16 cellular contexts compared by ENCODE assay signal in genomic region chr12:111580737-111581136, GRCh38. TPM values are rescaled to one million over a fixed set of nuclear protein-coding genes. Genes with fewer than 3 reads are reported as not detected.
DNase-seq lines count a peak whose midpoint lies in the region; ATAC-seq and TF ChIP-seq lines count a peak whose summit lies in the region.
"Had no signal": no experiment of that assay in that cellular context is flagged by ENCODE, and none has a peak within 500 bp of the region (broad histone marks: within the 10 kb centered on the region; RNA-seq: fewer than 3 reads in every experiment).

No MANE protein-coding gene starts in this region.

- ATAC-seq in T-helper 17 cell, result no peak
- no peak for ATAC-seq in lower lobe of right lung
- ATAC-seq in HG02884 (IDR thresholded peaks at IDR 0.05; ENCODE audit: unreplicated experiment), result no peak
- ATAC-seq in foreskin keratinocyte, result no peak
- ATAC-seq: CD8-positive, alpha-beta T cell had no signal

- H3K27me3 ChIP-seq in suprapubic skin, result no peaks in the 10 kb centered on the region
- H3K27me3 ChIP-seq in lower lobe of right lung (ENCODE audit: low read depth), result no peaks in the 10 kb centered on the region
- no peaks in the 10 kb centered on the region for H3K27me3 ChIP-seq in foreskin keratinocyte

- peaks cover 17% of the 10 kb centered on the region for H3K4me1 Mint-ChIP-seq in T-helper 17 cell
- peaks cover 25% of the 10 kb centered on the region for H3K4me1 Mint-ChIP-seq in osteocyte (ENCODE audit: unreplicated experiment)

- DNase-seq in T-helper 17 cell (no peak), islet precursor cell (peak; percentile 13), osteocyte (ENCODE audit: extremely low spot score, unreplicated experiment) (peak; percentile 23), suprapubic skin (ENCODE audit: low spot score in 2 of 2) (no peak), lower lobe of right lung (no peak), foreskin keratinocyte (no peak)
- DNase-seq: 8988T, C1 segment of cervical spinal cord, Caco-2, DMS153, DND-41, GOT3, HFFc6 had no signal

- H3K9me3 ChIP-seq in T-helper 17 cell (ENCODE audit: control insufficient read depth, low read length, poor library complexity, severe bottlenecking) (no peaks in the 10 kb centered on the region), suprapubic skin (no peaks in the 10 kb centered on the region), lower lobe of right lung (no peaks in the 10 kb centered on the region)
- H3K9me3 ChIP-seq: Caco-2, HAP-1 had no signal

- H3K27ac ChIP-seq in suprapubic skin, result no peak overlapping the region
- H3K27ac ChIP-seq in lower lobe of right lung, result no peak overlapping the region
- H3K27ac ChIP-seq in foreskin keratinocyte, result no peak overlapping the region

- 89% methylated on average over 7 of the region's 7 CpGs for WGBS in suprapubic skin

- peaks cover 4% of the 10 kb centered on the region for H3K4me1 ChIP-seq in suprapubic skin
- peaks cover 13% of the 10 kb centered on the region for H3K4me1 ChIP-seq in lower lobe of right lung
- H3K4me1 ChIP-seq in foreskin keratinocyte, result peaks cover 9% of the 10 kb centered on the region
- H3K4me1 ChIP-seq: HAP-1 had no signal

- H3K4me3 Mint-ChIP-seq in T-helper 17 cell, result no peak overlapping the region
- no peak overlapping the region for H3K4me3 Mint-ChIP-seq in osteocyte (ENCODE audit: unreplicated experiment)
- H3K4me3 Mint-ChIP-seq: CD8-positive, alpha-beta T cell; HFFc6 had no signal

- H3K27me3 Mint-ChIP-seq in T-helper 17 cell, result no peaks in the 10 kb centered on the region
- H3K27me3 Mint-ChIP-seq in osteocyte (ENCODE audit: unreplicated experiment), result no peaks in the 10 kb centered on the region

- no peaks in the 10 kb centered on the region for H3K36me3 ChIP-seq in suprapubic skin
- H3K36me3 ChIP-seq in lower lobe of right lung, result no peaks in the 10 kb centered on the region

- TF ChIP-seq CTCF in osteocyte (IDR thresholded peaks at IDR 0.05) (no peak), suprapubic skin (IDR thresholded peaks at IDR 0.05) (no peak), lower lobe of right lung (IDR thresholded peaks at IDR 0.05) (no peak), foreskin keratinocyte (conservative IDR thresholded peaks at IDR 0.05) (no peak)

- no peaks in the 10 kb centered on the region for H3K9me3 Mint-ChIP-seq in osteocyte (ENCODE audit: unreplicated experiment)
- H3K9me3 Mint-ChIP-seq: CD8-positive, alpha-beta T cell; HFFc6 had no signal

- H3K4me3 ChIP-seq in suprapubic skin (no peak overlapping the region), lower lobe of right lung (no peak overlapping the region)
- H3K4me3 ChIP-seq: HAP-1 had no signal

- H3K27ac Mint-ChIP-seq in T-helper 17 cell, result peak overlapping the region; percentile 29
- no peak overlapping the region for H3K27ac Mint-ChIP-seq in osteocyte (ENCODE audit: unreplicated experiment)

- H3K36me3 Mint-ChIP-seq in T-helper 17 cell (ENCODE audit: low read depth) (no peaks in the 10 kb centered on the region), osteocyte (ENCODE audit: unreplicated experiment) (no peaks in the 10 kb centered on the region)

- no peak for TF ChIP-seq EP300 in suprapubic skin (IDR thresholded peaks at IDR 0.05)

- intact Hi-C loops in lower lobe of right lung (cut with DNase I), result no loop called here

- TF ChIP-seq POLR2A in suprapubic skin (IDR thresholded peaks at IDR 0.05), result no peak

RNA-seq across cellular contexts. Expression of gene ATXN2, which starts 18.4 kb away (rescaled TPM):
- total RNA-seq in T-helper 17 cell (10 to 100 TPM; 47.6 to 48.8 TPM), osteocyte (76.7 and 78.9 TPM in 2 replicates), suprapubic skin (10 to 100 TPM; 23.3 to 62.8 (median 35.8) TPM), lower lobe of right lung (70.3 TPM), foreskin keratinocyte (34.4 and 34.7 TPM in 2 replicates)
- 17.3 and 18.9 TPM in 2 replicates for polyA plus RNA-seq in foreskin keratinocyte

Comparison
In these comparisons a context has a peak if more than half of its experiments do, and no peak if none do; other contexts are left out.
1. DNase-seq: peak in islet precursor cell (single experiment) and osteocyte (single experiment); none in T-helper 17 cell (0 of 3), suprapubic skin (0 of 2), lower lobe of right lung (single experiment) and foreskin keratinocyte (0 of 2).